In genomic region chr10:7887417-7887816, GRCh38 we compare ENCODE assay signal across 1 cellular context.
TF ChIP-seq lines count a peak whose summit lies in the region.

No MANE protein-coding gene starts in this region.

TF ChIP-seq in K562, 482 proteins besides CTCF, POLR2A, EP300 and RAD21 (continues in another document):
- TF ChIP-seq KDM1A (IDR thresholded peaks at IDR 0.05) = peak; percentile 77 to 79
- TF ChIP-seq HDAC1 (IDR thresholded peaks at IDR 0.05) = peak in 1 of 2 experiments; percentile 60; a peak in 2 of 4 replicates
- peak; percentile 90 for TF ChIP-seq ZNF316 (IDR thresholded peaks at IDR 0.05)
- TF ChIP-seq ZBTB11 (CRISPR knock-in tag; IDR thresholded peaks at IDR 0.05) = no peak
- 0 out of 2 replicates have a peak, but pooled peaks have one; percentile 18 for TF ChIP-seq ZEB2 (IDR thresholded peaks at IDR 0.05)
- no peak for TF ChIP-seq MBD1 (CRISPR knock-in tag; IDR thresholded peaks at IDR 0.05)
- TF ChIP-seq ARID3B (CRISPR knock-in tag; IDR thresholded peaks at IDR 0.05; ENCODE audit: borderline replicate concordance) = no peak
- no peak for TF ChIP-seq POLR3G (IDR thresholded peaks at IDR 0.05; ENCODE audit: extremely low read depth, insufficient read length, insufficient replicate concordance)
- peak; percentile 23; the same call in 1 of the 2 replicates for TF ChIP-seq BACH1 (tag; IDR thresholded peaks at IDR 0.05)
- no peak for TF ChIP-seq BRF2 (IDR thresholded peaks at IDR 0.05; ENCODE audit: borderline replicate concordance, insufficient read depth, insufficient read length)
- no peak for TF ChIP-seq CLOCK (CRISPR knock-in tag; IDR thresholded peaks at IDR 0.05; ENCODE audit: borderline replicate concordance)
- no peak for TF ChIP-seq PBX2 (CRISPR knock-in tag; IDR thresholded peaks at IDR 0.05; ENCODE audit: low read depth)
- TF ChIP-seq PBX2 (tag; conservative IDR thresholded peaks at IDR 0.05; ENCODE audit: low read depth) = peak; percentile 88
- TF ChIP-seq RBM25 (IDR thresholded peaks at IDR 0.05; ENCODE audit: low read depth, low read length, severe bottlenecking) = no peak
- TF ChIP-seq FOSL1 (tag; conservative IDR thresholded peaks at IDR 0.05) = peak; percentile 46; the same call in 1 of the 2 replicates
- peak; percentile 56; the same call in 1 of the 2 replicates for TF ChIP-seq JUND (IDR thresholded peaks at IDR 0.05; ENCODE audit: borderline replicate concordance, low read depth, low read length)
- peak; percentile 57; the same call in 1 of the 3 replicates for TF ChIP-seq JUND (tag; IDR thresholded peaks at IDR 0.05; ENCODE audit: borderline replicate concordance, low read depth, low read length)
- TF ChIP-seq HMBOX1 (IDR thresholded peaks at IDR 0.05) = peak; percentile 47; the same call in 1 of the 2 replicates
- peak in 1 of 2 experiments; percentile 42; a peak in 2 of 4 replicates for TF ChIP-seq TRIM24 (IDR thresholded peaks at IDR 0.05)
- no peak for TF ChIP-seq ZNF277 (CRISPR knock-in tag; IDR thresholded peaks at IDR 0.05; ENCODE audit: borderline replicate concordance)
- TF ChIP-seq MAFK (IDR thresholded peaks at IDR 0.05; ENCODE audit: low read length) = peak; percentile 64
- no peak for TF ChIP-seq YBX1 (IDR thresholded peaks at IDR 0.05)
- peak; percentile 46 for TF ChIP-seq CBFA2T2 (conservative IDR thresholded peaks at IDR 0.05)
- TF ChIP-seq NFE2 (IDR thresholded peaks at IDR 0.05; ENCODE audit: low read depth) = peak; percentile 93
- peak; percentile 77 for TF ChIP-seq SMARCC2 (IDR thresholded peaks at IDR 0.05; ENCODE audit: low read depth)
- no peak for TF ChIP-seq SRSF9 (IDR thresholded peaks at IDR 0.05; ENCODE audit: borderline replicate concordance, low read depth, low read length)
- peak; percentile 76; the same call in 1 of the 2 replicates for TF ChIP-seq SMARCE1 (IDR thresholded peaks at IDR 0.05)
- TF ChIP-seq CCNT2 (IDR thresholded peaks at IDR 0.05; ENCODE audit: borderline replicate concordance, extremely low read depth, insufficient read length, low read depth, low read length) = peak; percentile 52
- no peak for TF ChIP-seq JUNB (CRISPR knock-in tag; conservative IDR thresholded peaks at IDR 0.05)
- TF ChIP-seq SOX6 (IDR thresholded peaks at IDR 0.05) = 0 out of 2 replicates have a peak, but pooled peaks have one; percentile 22
- no peak for TF ChIP-seq USF1 (CRISPR knock-in tag; IDR thresholded peaks at IDR 0.05)
- peak; percentile 63 for TF ChIP-seq HDAC2 (IDR thresholded peaks at IDR 0.05)
- TF ChIP-seq CTBP1 (IDR thresholded peaks at IDR 0.05; ENCODE audit: borderline replicate concordance) = 0 out of 2 replicates have a peak, but pooled peaks have one; percentile 34
- peak; percentile 66; the same call in 1 of the 2 replicates for TF ChIP-seq MAFF (IDR thresholded peaks at IDR 0.05; ENCODE audit: low read length)
- TF ChIP-seq NBN (IDR thresholded peaks at IDR 0.05; ENCODE audit: low read depth) = no peak
- peak in 1 of 2 experiments; percentile 82; a peak in 2 of 4 replicates for TF ChIP-seq RCOR1 (IDR thresholded peaks at IDR 0.05; ENCODE audit: borderline replicate concordance in 1 of 2, low read depth in 2 of 2, low read length in 2 of 2)
- TF ChIP-seq PKNOX1 (IDR thresholded peaks at IDR 0.05) = peak; percentile 28; the same call in 1 of the 2 replicates
- 0 out of 2 replicates have a peak, but pooled peaks have one; percentile 20 for TF ChIP-seq ETV1 (tag; conservative IDR thresholded peaks at IDR 0.05; ENCODE audit: low read depth)
- TF ChIP-seq SMARCA4 (IDR thresholded peaks at IDR 0.05) = peak; percentile 90
- TF ChIP-seq ZNF311 (CRISPR knock-in tag; IDR thresholded peaks at IDR 0.05) = no peak
- TF ChIP-seq ATF1 (CRISPR knock-in tag; IDR thresholded peaks at IDR 0.05) = no peak
- no peak for TF ChIP-seq ATF1 (tag; IDR thresholded peaks at IDR 0.05)
- peak; percentile 47; the same call in 1 of the 2 replicates for TF ChIP-seq TEAD4 (IDR thresholded peaks at IDR 0.05; ENCODE audit: low read length)
- TF ChIP-seq TEAD4 (CRISPR knock-in tag; IDR thresholded peaks at IDR 0.05; ENCODE audit: borderline replicate concordance) = no peak
- TF ChIP-seq PHB (CRISPR knock-in tag; IDR thresholded peaks at IDR 0.05) = no peak
- peak; percentile 32; the same call in 1 of the 2 replicates for TF ChIP-seq NCOR1 (IDR thresholded peaks at IDR 0.05)
- TF ChIP-seq LCOR (CRISPR knock-in tag; IDR thresholded peaks at IDR 0.05) = 0 out of 2 replicates have a peak, but pooled peaks have one; percentile 33
- TF ChIP-seq TAL1 (IDR thresholded peaks at IDR 0.05) = peak; percentile 43; the same call in 1 of the 2 replicates
- TF ChIP-seq C11orf30 (IDR thresholded peaks at IDR 0.05; ENCODE audit: low read depth) = peak; percentile 92
- TF ChIP-seq ARID1B (IDR thresholded peaks at IDR 0.05) = peak; percentile 87
- TF ChIP-seq MEIS2 (IDR thresholded peaks at IDR 0.05; ENCODE audit: partially characterized antibody) = peak; percentile 91
